1 cellular context compared by ENCODE assay signal in the genomic region with DNA sequence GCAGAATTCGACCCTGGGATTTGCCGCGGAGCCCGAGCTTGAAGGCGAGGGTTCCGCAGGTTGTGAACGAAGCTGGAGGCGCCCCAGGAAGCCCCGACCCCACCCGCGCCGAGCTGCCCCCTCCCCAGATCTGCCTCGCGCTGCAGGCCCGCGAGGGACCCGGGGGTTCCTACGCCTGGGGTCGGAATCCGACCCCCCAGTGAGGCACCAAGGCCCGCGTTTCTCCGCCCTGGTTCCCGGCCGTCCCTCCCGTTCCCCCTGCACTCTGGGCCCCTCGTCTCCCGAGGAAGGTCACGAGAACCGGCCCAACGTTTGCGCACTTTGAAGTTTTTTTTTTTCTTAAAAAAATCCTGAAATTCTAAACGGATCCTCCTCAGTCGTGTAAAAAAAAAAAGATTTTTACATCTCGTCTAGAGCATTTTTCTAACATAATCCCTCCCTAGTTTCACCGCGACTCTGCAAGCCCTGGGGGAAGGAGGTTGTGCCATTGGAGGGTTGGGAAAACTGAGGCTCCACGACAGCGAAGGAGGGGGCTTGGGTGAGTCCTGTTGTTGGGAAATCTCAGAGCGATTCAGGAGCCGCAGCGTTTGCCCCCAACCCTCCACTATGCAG.
TF ChIP-seq lines count a peak whose summit lies in the region.

No MANE protein-coding gene starts in this region.

TF ChIP-seq in SK-N-SH treated with all-trans-retinoic acid at 6 μM for 48 hours, 23 proteins besides CTCF, POLR2A, EP300 and RAD21 (continued from another document):
- TF ChIP-seq, protein P1, sequence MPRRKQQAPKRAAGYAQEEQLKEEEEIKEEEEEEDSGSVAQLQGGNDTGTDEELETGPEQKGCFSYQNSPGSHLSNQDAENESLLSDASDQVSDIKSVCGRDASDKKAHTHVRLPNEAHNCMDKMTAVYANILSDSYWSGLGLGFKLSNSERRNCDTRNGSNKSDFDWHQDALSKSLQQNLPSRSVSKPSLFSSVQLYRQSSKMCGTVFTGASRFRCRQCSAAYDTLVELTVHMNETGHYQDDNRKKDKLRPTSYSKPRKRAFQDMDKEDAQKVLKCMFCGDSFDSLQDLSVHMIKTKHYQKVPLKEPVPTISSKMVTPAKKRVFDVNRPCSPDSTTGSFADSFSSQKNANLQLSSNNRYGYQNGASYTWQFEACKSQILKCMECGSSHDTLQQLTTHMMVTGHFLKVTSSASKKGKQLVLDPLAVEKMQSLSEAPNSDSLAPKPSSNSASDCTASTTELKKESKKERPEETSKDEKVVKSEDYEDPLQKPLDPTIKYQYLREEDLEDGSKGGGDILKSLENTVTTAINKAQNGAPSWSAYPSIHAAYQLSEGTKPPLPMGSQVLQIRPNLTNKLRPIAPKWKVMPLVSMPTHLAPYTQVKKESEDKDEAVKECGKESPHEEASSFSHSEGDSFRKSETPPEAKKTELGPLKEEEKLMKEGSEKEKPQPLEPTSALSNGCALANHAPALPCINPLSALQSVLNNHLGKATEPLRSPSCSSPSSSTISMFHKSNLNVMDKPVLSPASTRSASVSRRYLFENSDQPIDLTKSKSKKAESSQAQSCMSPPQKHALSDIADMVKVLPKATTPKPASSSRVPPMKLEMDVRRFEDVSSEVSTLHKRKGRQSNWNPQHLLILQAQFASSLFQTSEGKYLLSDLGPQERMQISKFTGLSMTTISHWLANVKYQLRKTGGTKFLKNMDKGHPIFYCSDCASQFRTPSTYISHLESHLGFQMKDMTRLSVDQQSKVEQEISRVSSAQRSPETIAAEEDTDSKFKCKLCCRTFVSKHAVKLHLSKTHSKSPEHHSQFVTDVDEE (CRISPR knock-in tag; IDR thresholded peaks at IDR 0.05) = no peak
- TF ChIP-seq ISL1 (CRISPR knock-in tag; IDR thresholded peaks at IDR 0.05) (no peak), ARNTL (CRISPR knock-in tag; IDR thresholded peaks at IDR 0.05; ENCODE audit: borderline replicate concordance, low read depth) (no peak), SNAI2 (CRISPR knock-in tag; IDR thresholded peaks at IDR 0.05) (no peak)
